Comparison of ENCODE assay signal across 1 cellular context in genomic region chr6:26026833-26027490, GRCh38.
TF ChIP-seq lines count a peak whose summit lies in the region.

No MANE protein-coding gene starts in this region.

TF ChIP-seq in HepG2, 621 proteins besides CTCF, POLR2A, EP300 and RAD21 (continued from another document and continues in another):
- TF ChIP-seq, protein P1, sequence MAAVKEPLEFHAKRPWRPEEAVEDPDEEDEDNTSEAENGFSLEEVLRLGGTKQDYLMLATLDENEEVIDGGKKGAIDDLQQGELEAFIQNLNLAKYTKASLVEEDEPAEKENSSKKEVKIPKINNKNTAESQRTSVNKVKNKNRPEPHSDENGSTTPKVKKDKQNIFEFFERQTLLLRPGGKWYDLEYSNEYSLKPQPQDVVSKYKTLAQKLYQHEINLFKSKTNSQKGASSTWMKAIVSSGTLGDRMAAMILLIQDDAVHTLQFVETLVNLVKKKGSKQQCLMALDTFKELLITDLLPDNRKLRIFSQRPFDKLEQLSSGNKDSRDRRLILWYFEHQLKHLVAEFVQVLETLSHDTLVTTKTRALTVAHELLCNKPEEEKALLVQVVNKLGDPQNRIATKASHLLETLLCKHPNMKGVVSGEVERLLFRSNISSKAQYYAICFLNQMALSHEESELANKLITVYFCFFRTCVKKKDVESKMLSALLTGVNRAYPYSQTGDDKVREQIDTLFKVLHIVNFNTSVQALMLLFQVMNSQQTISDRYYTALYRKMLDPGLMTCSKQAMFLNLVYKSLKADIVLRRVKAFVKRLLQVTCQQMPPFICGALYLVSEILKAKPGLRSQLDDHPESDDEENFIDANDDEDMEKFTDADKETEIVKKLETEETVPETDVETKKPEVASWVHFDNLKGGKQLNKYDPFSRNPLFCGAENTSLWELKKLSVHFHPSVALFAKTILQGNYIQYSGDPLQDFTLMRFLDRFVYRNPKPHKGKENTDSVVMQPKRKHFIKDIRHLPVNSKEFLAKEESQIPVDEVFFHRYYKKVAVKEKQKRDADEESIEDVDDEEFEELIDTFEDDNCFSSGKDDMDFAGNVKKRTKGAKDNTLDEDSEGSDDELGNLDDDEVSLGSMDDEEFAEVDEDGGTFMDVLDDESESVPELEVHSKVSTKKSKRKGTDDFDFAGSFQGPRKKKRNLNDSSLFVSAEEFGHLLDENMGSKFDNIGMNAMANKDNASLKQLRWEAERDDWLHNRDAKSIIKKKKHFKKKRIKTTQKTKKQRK (IDR thresholded peaks at IDR 0.05; ENCODE audit: low read length) = no peak
- TF ChIP-seq ZNF318 (CRISPR knock-in tag; IDR thresholded peaks at IDR 0.05) (peak; percentile 91; the same call in 1 of the 2 replicates), ZNF549 (CRISPR knock-in tag; IDR thresholded peaks at IDR 0.05) (no peak), DNMT1 (CRISPR knock-in tag; IDR thresholded peaks at IDR 0.05) (peak; percentile 71; the same call in 1 of the 2 replicates), ARID4A (CRISPR knock-in tag; IDR thresholded peaks at IDR 0.05; ENCODE audit: borderline replicate concordance) (peak; percentile 98), ZNF766 (CRISPR knock-in tag; IDR thresholded peaks at IDR 0.05; ENCODE audit: borderline replicate concordance) (peak; percentile 92; the same call in 1 of the 2 replicates), RARG (CRISPR knock-in tag; IDR thresholded peaks at IDR 0.05; ENCODE audit: low read depth) (no peak), AGO1 (IDR thresholded peaks at IDR 0.05; ENCODE audit: low read depth, low read length, poor library complexity, severe bottlenecking) (no peak), SIN3B (IDR thresholded peaks at IDR 0.05; ENCODE audit: low read length) (no peak), ATF2 (CRISPR knock-in tag; IDR thresholded peaks at IDR 0.05) (peak; percentile 77; the same call in 1 of the 2 replicates), BCL6 (CRISPR knock-in tag; IDR thresholded peaks at IDR 0.05) (peak; percentile 57), HNRNPH1 (optimal IDR thresholded peaks at IDR 0.05; ENCODE audit: low read depth, low read length) (peak; percentile 81), ZNF772 (CRISPR knock-in tag; IDR thresholded peaks at IDR 0.05) (peak; percentile 97), ZNF333 (CRISPR knock-in tag; IDR thresholded peaks at IDR 0.05; ENCODE audit: borderline replicate concordance) (peak; percentile 55; the same call in 1 of the 2 replicates), NONO (IDR thresholded peaks at IDR 0.05) (no peak), NONO (CRISPR knock-in tag; conservative IDR thresholded peaks at IDR 0.05) (peak; percentile 86), GMEB1 (CRISPR knock-in tag; IDR thresholded peaks at IDR 0.05; ENCODE audit: borderline replicate concordance) (peak; percentile 74), HNF1A (IDR thresholded peaks at IDR 0.05; ENCODE audit: low read depth) (peak; percentile 73), HNF1A (CRISPR knock-in tag; IDR thresholded peaks at IDR 0.05; ENCODE audit: borderline replicate concordance) (peak; percentile 53), ZNF235 (CRISPR knock-in tag; IDR thresholded peaks at IDR 0.05; ENCODE audit: borderline replicate concordance) (no peak), XRCC5 (optimal IDR thresholded peaks at IDR 0.05; ENCODE audit: low read length) (no peak), HES4 (CRISPR knock-in tag; IDR thresholded peaks at IDR 0.05; ENCODE audit: borderline replicate concordance) (peak; percentile 93), MXI1 (IDR thresholded peaks at IDR 0.05; ENCODE audit: borderline replicate concordance, low read depth, low read length) (peak; percentile 74; the same call in 1 of the 3 replicates), ZSCAN30 (CRISPR knock-in tag; IDR thresholded peaks at IDR 0.05) (peak; percentile 97)
- TF ChIP-seq, protein P2, sequence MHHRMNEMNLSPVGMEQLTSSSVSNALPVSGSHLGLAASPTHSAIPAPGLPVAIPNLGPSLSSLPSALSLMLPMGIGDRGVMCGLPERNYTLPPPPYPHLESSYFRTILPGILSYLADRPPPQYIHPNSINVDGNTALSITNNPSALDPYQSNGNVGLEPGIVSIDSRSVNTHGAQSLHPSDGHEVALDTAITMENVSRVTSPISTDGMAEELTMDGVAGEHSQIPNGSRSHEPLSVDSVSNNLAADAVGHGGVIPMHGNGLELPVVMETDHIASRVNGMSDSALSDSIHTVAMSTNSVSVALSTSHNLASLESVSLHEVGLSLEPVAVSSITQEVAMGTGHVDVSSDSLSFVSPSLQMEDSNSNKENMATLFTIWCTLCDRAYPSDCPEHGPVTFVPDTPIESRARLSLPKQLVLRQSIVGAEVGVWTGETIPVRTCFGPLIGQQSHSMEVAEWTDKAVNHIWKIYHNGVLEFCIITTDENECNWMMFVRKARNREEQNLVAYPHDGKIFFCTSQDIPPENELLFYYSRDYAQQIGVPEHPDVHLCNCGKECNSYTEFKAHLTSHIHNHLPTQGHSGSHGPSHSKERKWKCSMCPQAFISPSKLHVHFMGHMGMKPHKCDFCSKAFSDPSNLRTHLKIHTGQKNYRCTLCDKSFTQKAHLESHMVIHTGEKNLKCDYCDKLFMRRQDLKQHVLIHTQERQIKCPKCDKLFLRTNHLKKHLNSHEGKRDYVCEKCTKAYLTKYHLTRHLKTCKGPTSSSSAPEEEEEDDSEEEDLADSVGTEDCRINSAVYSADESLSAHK (CRISPR knock-in tag; IDR thresholded peaks at IDR 0.05; ENCODE audit: borderline replicate concordance) = peak; percentile 70; the same call in 1 of the 2 replicates
